ENCODE assay signal across 17 cellular contexts in the genomic region with DNA sequence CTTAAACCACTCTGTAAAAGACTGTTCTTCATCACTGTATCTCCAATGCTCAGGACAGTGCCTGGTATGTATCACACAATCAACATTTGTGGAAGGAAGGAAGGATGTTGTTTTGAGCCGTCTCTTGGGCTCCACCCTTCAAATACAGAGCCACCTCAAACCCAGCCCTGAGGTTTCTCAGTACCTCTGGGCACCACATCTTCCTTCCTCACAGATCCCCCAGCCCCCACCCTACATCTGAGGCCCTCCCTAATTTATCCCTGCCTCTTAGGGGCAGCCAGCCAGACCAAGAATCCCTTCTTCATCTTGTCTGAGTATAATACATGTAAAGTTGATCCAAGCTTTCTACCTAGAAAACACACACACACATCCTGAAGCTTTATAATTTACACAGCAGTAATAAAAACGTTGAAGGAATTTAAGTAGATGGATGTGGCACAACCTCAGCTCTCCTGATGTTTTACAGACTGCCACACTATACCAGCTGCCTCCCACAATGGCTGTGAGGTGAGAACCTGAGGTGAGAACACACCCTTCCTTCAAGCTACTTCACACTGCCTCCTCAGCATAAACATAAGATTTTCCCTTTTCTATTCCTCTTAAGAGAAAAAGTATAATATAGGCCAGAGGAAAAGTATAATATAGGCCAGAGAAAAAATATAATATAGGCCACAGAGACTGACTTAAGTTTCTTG. TPM values are rescaled to one million over a fixed set of nuclear protein-coding genes. Genes with fewer than 3 reads are reported as not detected.
A peak's percentile ranks its signal among the peaks of the same experiment; 100 is the strongest.
DNase-seq lines count a peak whose midpoint lies in the region; ATAC-seq and TF ChIP-seq lines count a peak whose summit lies in the region.
"Had no signal": no experiment of that assay in that cellular context is flagged by ENCODE, and none has a peak within 500 bp of the region (broad histone marks: within the 10 kb centered on the region; RNA-seq: fewer than 3 reads in every experiment).

No MANE protein-coding gene starts in this region.

- peak overlapping the region; percentile 96 for H3K27ac Mint-ChIP-seq in activated CD4-positive, alpha-beta T cell treated with anti-CD3 and anti-CD28 coated beads, Interleukin-2, amount 10 ng/mL, durations not matched to agents 7 days and 5 days
- H3K27ac Mint-ChIP-seq in activated naive CD4-positive, alpha-beta T cell treated with anti-CD3 and anti-CD28 coated beads, Interleukin-2, amount 50 U/mL, for 24 hours: peak overlapping the region; percentile 63

- peak; percentile 72 for DNase-seq in activated CD4-positive, alpha-beta T cell treated with anti-CD3 and anti-CD28 coated beads, Interleukin-2, amount 10 ng/mL, durations not matched to agents 7 days and 5 days
- DNase-seq in activated CD4-positive, alpha-beta T cell treated with anti-CD3 and anti-CD28 coated beads, Interleukin-2, amount 50 U/mL, for 4 hours: no peak
- no peak for DNase-seq in HT-29 (ENCODE audit: low spot score)
- DNase-seq in lower lobe of right lung: no peak
- DNase-seq: COR-L47, dermis blood vessel endothelial cell, left lung, naive B cell, NCI-H748 treated with DMSO at 0.1 percent for 48 hours, retina had no signal

- ATAC-seq in HG03520 (IDR thresholded peaks at IDR 0.05; ENCODE audit: unreplicated experiment) (no peak), lower lobe of right lung (no peak)
- ATAC-seq: A549, left lung, Right ventricle myocardium inferior had no signal

- H3K36me3 ChIP-seq in KOPT-K1 (ENCODE audit: insufficient read depth, low read length) (no peaks in the 10 kb centered on the region), neutrophil (no peaks in the 10 kb centered on the region), lower lobe of right lung (no peaks in the 10 kb centered on the region)
- H3K36me3 ChIP-seq: left lung, upper lobe of left lung had no signal

- H3K4me1 ChIP-seq in neutrophil (ENCODE audit: control insufficient read depth in 1 of 2, insufficient read depth in 1 of 2, low read depth in 1 of 2, low read length in 1 of 2) (peaks cover 15 to 20% of the 10 kb centered on the region in 2 experiments), lower lobe of right lung (peaks cover 13% of the 10 kb centered on the region)

- H3K4me3 Mint-ChIP-seq in activated CD4-positive, alpha-beta T cell treated with anti-CD3 and anti-CD28 coated beads, Interleukin-2, amount 10 ng/mL, durations not matched to agents 7 days and 5 days: peak overlapping the region; percentile 48
- peak overlapping the region; percentile 63 for H3K4me3 Mint-ChIP-seq in activated naive CD4-positive, alpha-beta T cell treated with anti-CD3 and anti-CD28 coated beads, Interleukin-2, amount 50 U/mL, for 24 hours

- TF ChIP-seq CTCF in neutrophil (IDR thresholded peaks at IDR 0.05) (no peak), lower lobe of right lung (IDR thresholded peaks at IDR 0.05) (no peak)

- H3K27me3 Mint-ChIP-seq in activated CD4-positive, alpha-beta T cell treated with anti-CD3 and anti-CD28 coated beads, Interleukin-2, amount 10 ng/mL, durations not matched to agents 7 days and 5 days: peaks cover 2% of the 10 kb centered on the region
- no peaks in the 10 kb centered on the region for H3K27me3 Mint-ChIP-seq in activated naive CD4-positive, alpha-beta T cell treated with anti-CD3 and anti-CD28 coated beads, Interleukin-2, amount 50 U/mL, for 24 hours

- H3K4me1 Mint-ChIP-seq in activated CD4-positive, alpha-beta T cell treated with anti-CD3 and anti-CD28 coated beads, Interleukin-2, amount 10 ng/mL, durations not matched to agents 7 days and 5 days: peaks cover 79% of the 10 kb centered on the region
- peaks cover 74% of the 10 kb centered on the region for H3K4me1 Mint-ChIP-seq in activated naive CD4-positive, alpha-beta T cell treated with anti-CD3 and anti-CD28 coated beads, Interleukin-2, amount 50 U/mL, for 24 hours

- intact Hi-C loops in lower lobe of right lung (cut with DNase I): no loop called here

- H3K27ac ChIP-seq in KOPT-K1 (ENCODE audit: low read depth, low read length, poor library complexity, severe bottlenecking) (peak overlapping the region; percentile 29), neutrophil (peak overlapping the region; percentile 68), lower lobe of right lung (no peak overlapping the region)
- H3K27ac ChIP-seq: A549 had no signal

- no peaks in the 10 kb centered on the region for H3K9me3 ChIP-seq in KOPT-K1 (ENCODE audit: insufficient read depth, low read length, poor library complexity, severe bottlenecking)
- H3K9me3 ChIP-seq in neutrophil: no peaks in the 10 kb centered on the region
- no peaks in the 10 kb centered on the region for H3K9me3 ChIP-seq in lower lobe of right lung
- H3K9me3 ChIP-seq: A549, upper lobe of left lung had no signal

- H3K27me3 ChIP-seq in neutrophil: no peaks in the 10 kb centered on the region
- H3K27me3 ChIP-seq in lower lobe of right lung (ENCODE audit: low read depth): no peaks in the 10 kb centered on the region
- H3K27me3 ChIP-seq: left lung, upper lobe of left lung had no signal

- CTCF ChIA-PET in activated CD4-positive, alpha-beta T cell treated with anti-CD3 and anti-CD28 coated beads, Interleukin-2, amount 10 ng/mL, durations not matched to agents 7 days and 5 days (lab: Charles Lee): interaction anchor here (0.6 to 1.2 kb wide), 4 partner anchors 11 to 209 kb away, joined by 3 read pairs; no protein-coding TSS in a partner anchor

- H3K36me3 Mint-ChIP-seq in activated CD4-positive, alpha-beta T cell treated with anti-CD3 and anti-CD28 coated beads, Interleukin-2, amount 10 ng/mL, durations not matched to agents 7 days and 5 days (ENCODE audit: low read depth): peaks cover 25% of the 10 kb centered on the region
- H3K36me3 Mint-ChIP-seq in activated naive CD4-positive, alpha-beta T cell treated with anti-CD3 and anti-CD28 coated beads, Interleukin-2, amount 50 U/mL, for 24 hours: no peaks in the 10 kb centered on the region
- H3K36me3 Mint-ChIP-seq: naive B cell had no signal

- POLR2A ChIA-PET in activated CD4-positive, alpha-beta T cell treated with anti-CD3 and anti-CD28 coated beads, Interleukin-2, amount 10 ng/mL, durations not matched to agents 7 days and 5 days (lab: Charles Lee): no interaction called here

- H3K9me3 Mint-ChIP-seq in activated CD4-positive, alpha-beta T cell treated with anti-CD3 and anti-CD28 coated beads, Interleukin-2, amount 10 ng/mL, durations not matched to agents 7 days and 5 days: peaks cover 13% of the 10 kb centered on the region
- H3K9me3 Mint-ChIP-seq in activated naive CD4-positive, alpha-beta T cell treated with anti-CD3 and anti-CD28 coated beads, Interleukin-2, amount 50 U/mL, for 24 hours: no peaks in the 10 kb centered on the region

- no peak overlapping the region for H3K4me3 ChIP-seq in neutrophil (ENCODE audit: low read depth in 1 of 2, low read length in 1 of 2)
- no peak overlapping the region for H3K4me3 ChIP-seq in lower lobe of right lung
- H3K4me3 ChIP-seq: A549, left lung, upper lobe of left lung had no signal

RNA-seq across cellular contexts. Expression of gene CDC7, which starts 48.5 kb away (rescaled TPM):
- 10 to 100 TPM; 31.4 to 34.7 TPM for total RNA-seq in activated CD4-positive, alpha-beta T cell treated with anti-CD3 and anti-CD28 coated beads, Interleukin-2, amount 10 ng/mL, durations not matched to agents 7 days and 5 days
- total RNA-seq in HT-29 (2014; rRNA removed; shearing (Covaris generic)): 6.0 and 6.6 TPM in 2 replicates
- 3.4 TPM for total RNA-seq in lower lobe of right lung
